Comparison of ENCODE assay signal across 3 cellular contexts in genomic region chr19:23557381-23557780, GRCh38.
"Had no signal": no experiment of that assay in that cellular context is flagged by ENCODE, and none has a peak within 500 bp of the region (broad histone marks: within the 10 kb centered on the region; RNA-seq: fewer than 3 reads in every experiment).

No MANE protein-coding gene starts in this region.

- ATAC-seq: GM12878 had no signal

- DNase-seq: GDM1, GF-D8 had no signal

- H3K4me3 ChIP-seq: GM12878 had no signal
